Comparison of ENCODE assay signal across 1 cellular context in the genomic region with DNA sequence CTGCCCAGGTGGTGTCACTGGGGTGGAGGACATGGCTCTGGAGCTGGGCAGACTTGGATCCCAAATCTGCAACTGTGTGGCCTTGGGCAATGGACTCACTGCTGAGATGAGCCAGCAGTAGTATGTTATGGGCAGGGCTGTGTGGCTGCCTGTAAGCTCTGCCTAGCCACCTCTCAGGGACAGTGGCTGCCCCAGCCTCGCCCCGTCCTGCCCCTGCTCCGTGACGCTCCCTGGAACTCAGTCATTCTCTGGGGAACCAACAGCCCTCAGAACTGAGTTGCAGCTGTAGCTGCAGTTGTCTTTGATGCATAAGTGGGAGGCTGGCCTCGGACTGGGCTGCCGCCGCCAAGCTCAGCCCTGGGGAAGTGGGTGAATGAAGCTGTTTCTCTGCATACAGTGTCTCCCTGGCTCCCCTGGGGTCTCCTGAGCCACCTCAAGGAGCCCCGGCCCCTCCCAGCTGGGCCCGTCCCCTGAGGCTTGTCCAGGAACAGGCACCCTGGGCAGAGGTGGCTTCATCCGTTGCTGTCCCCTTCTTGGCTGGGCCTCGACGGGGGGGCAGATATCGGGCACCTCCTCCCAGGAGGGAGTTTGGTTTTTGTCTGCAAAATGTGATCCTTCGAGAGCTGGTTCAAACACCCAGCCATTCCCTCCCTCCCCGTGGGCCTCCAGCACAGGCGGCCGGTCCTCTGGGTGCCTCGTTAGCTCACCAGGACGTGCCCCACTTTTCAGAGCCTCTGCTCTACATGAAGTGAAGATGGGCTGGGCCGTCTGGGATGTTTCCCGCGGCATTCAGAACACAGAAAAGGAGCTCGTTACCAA.
TF ChIP-seq lines count a peak whose summit lies in the region.

No MANE protein-coding gene starts in this region.

TF ChIP-seq in HepG2, 621 proteins besides CTCF, POLR2A, EP300 and RAD21:
- no peak for TF ChIP-seq ZNF329 (CRISPR knock-in tag; IDR thresholded peaks at IDR 0.05; ENCODE audit: low read depth)
- no peak for TF ChIP-seq SAP130 (CRISPR knock-in tag; IDR thresholded peaks at IDR 0.05; ENCODE audit: low read depth)
- no peak for TF ChIP-seq NFATC3 (CRISPR knock-in tag; IDR thresholded peaks at IDR 0.05)
- TF ChIP-seq DR1 (CRISPR knock-in tag; IDR thresholded peaks at IDR 0.05), result no peak
- no peak for TF ChIP-seq HMG20B (CRISPR knock-in tag; conservative IDR thresholded peaks at IDR 0.05)
- TF ChIP-seq ZNF17 (CRISPR knock-in tag; IDR thresholded peaks at IDR 0.05), result no peak
- no peak for TF ChIP-seq NFIC (IDR thresholded peaks at IDR 0.05; ENCODE audit: low read length)
- no peak for TF ChIP-seq ZFP37 (CRISPR knock-in tag; IDR thresholded peaks at IDR 0.05; ENCODE audit: borderline replicate concordance)
- TF ChIP-seq TMF1 (CRISPR knock-in tag; IDR thresholded peaks at IDR 0.05; ENCODE audit: low read depth), result no peak
- no peak for TF ChIP-seq RFX5 (IDR thresholded peaks at IDR 0.05; ENCODE audit: low read depth, low read length)
- no peak for TF ChIP-seq MIER3 (CRISPR knock-in tag; IDR thresholded peaks at IDR 0.05; ENCODE audit: borderline replicate concordance)
- no peak for TF ChIP-seq RXRA (CRISPR knock-in tag; IDR thresholded peaks at IDR 0.05)
- TF ChIP-seq, protein P1, sequence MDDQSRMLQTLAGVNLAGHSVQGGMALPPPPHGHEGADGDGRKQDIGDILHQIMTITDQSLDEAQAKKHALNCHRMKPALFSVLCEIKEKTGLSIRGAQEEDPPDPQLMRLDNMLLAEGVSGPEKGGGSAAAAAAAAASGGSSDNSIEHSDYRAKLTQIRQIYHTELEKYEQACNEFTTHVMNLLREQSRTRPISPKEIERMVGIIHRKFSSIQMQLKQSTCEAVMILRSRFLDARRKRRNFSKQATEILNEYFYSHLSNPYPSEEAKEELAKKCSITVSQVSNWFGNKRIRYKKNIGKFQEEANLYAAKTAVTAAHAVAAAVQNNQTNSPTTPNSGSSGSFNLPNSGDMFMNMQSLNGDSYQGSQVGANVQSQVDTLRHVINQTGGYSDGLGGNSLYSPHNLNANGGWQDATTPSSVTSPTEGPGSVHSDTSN (CRISPR knock-in tag; IDR thresholded peaks at IDR 0.05; ENCODE audit: borderline replicate concordance), result no peak
- TF ChIP-seq, protein P2, sequence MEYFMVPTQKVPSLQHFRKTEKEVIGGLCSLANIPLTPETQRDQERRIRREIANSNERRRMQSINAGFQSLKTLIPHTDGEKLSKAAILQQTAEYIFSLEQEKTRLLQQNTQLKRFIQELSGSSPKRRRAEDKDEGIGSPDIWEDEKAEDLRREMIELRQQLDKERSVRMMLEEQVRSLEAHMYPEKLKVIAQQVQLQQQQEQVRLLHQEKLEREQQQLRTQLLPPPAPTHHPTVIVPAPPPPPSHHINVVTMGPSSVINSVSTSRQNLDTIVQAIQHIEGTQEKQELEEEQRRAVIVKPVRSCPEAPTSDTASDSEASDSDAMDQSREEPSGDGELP (IDR thresholded peaks at IDR 0.05; ENCODE audit: borderline replicate concordance, low read depth), result no peak
